In the genomic region with DNA sequence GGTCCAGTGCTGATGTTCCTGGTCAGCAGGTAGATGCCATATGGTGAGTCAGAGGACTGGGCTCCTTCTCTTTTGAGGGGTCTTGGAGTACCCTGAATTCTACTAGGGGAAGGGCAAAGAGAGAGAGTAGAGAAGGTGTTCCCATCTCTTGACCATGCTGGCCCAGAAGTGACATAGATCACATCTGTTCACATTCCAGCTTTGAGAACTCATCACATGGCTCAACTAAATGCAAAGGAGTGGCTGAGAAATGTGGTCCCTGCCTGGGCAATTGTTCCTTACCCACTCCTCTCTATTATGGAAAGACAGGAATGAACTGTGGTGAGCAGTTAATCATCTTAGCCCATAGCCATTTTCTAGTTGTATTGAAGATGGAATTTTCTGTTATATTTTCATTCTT, we compare ENCODE assay signal across 17 cellular contexts.
A peak's percentile ranks its signal among the peaks of the same experiment; 100 is the strongest.
DNase-seq lines count a peak whose midpoint lies in the region; ATAC-seq, FAIRE-seq and TF ChIP-seq lines count a peak whose summit lies in the region.
"Had no signal": no experiment of that assay in that cellular context is flagged by ENCODE, and none has a peak within 500 bp of the region (broad histone marks: within the 10 kb centered on the region; RNA-seq: fewer than 3 reads in every experiment).

No MANE protein-coding gene starts in this region.

- POLR2A ChIA-PET in HepG2 (lab: Yijun Ruan, JAX): interaction anchor here (1.0 to 1.2 kb wide), 3 partner anchors 24 to 164 kb away, joined by 3 read pairs; no protein-coding TSS in a partner anchor

- H3K4me1 ChIP-seq in HepG2 (ENCODE audit: insufficient read depth, low read length) (peaks cover 68% of the 10 kb centered on the region), right lobe of liver (peaks cover 0 to 6% (median 0%) of the 10 kb centered on the region in 4 donors), adipocyte (ENCODE audit: control insufficient read depth, insufficient read depth, low read length) (peaks cover 60% of the 10 kb centered on the region), mesenchymal stem cell (ENCODE audit: control insufficient read depth, insufficient read depth, low read depth, low read length) (no peaks in the 10 kb centered on the region)

- peak overlapping the region; percentile 27 to 74 for H3K4ac ChIP-seq in mesenchymal stem cell (ENCODE audit: low read depth in 1 of 2, low read length in 2 of 2)

- H4K91ac ChIP-seq in mesenchymal stem cell (ENCODE audit: low read length): no peak overlapping the region

- DNase-seq in HepG2 (ENCODE audit: low spot score) (no peak), right lobe of liver (no peak), adipocyte (ENCODE audit: low read depth) (no peak), mesenchymal stem cell (no peak), NCI-H510A (lab: John Stamatoyannopoulos, UW) (no peak)
- DNase-seq: 8988T, GDM1, H9, NCI-H1092, NCI-H1694, NCI-H345, Right ventricle myocardium superior had no signal

- peak overlapping the region; percentile 72 to 82 for H3K18ac ChIP-seq in mesenchymal stem cell (ENCODE audit: low read depth in 1 of 2, low read length in 2 of 2)

- no peak overlapping the region for H4K8ac ChIP-seq in mesenchymal stem cell (ENCODE audit: low read length)

- no peak for FAIRE-seq in HepG2 (lab: Jason Lieb, UNC)

- no peak overlapping the region for H3K23ac ChIP-seq in mesenchymal stem cell (ENCODE audit: low read length in 2 of 2)

- H3K27me3 ChIP-seq in HepG2 (ENCODE audit: control insufficient read depth in 1 of 2, insufficient read depth in 2 of 2, low read length in 2 of 2) (no peaks in the 10 kb centered on the region), right lobe of liver (no peaks in the 10 kb centered on the region), adipocyte (replicated peaks; ENCODE audit: control insufficient read depth, insufficient read depth, low read length) (no peaks in the 10 kb centered on the region), mesenchymal stem cell (ENCODE audit: control insufficient read depth in 1 of 2, insufficient read depth in 1 of 2, low read length in 2 of 2) (no peaks in the 10 kb centered on the region)

- ATAC-seq in HepG2: no peak; the same call in 2 of the 3 replicates
- no peak for ATAC-seq in right lobe of liver
- no peak for ATAC-seq in GM18858 (IDR thresholded peaks at IDR 0.05; ENCODE audit: unreplicated experiment)
- no peak for ATAC-seq in GM21381 (IDR thresholded peaks at IDR 0.05; ENCODE audit: unreplicated experiment)
- no peak for ATAC-seq in HG02623 (IDR thresholded peaks at IDR 0.05; ENCODE audit: unreplicated experiment)
- ATAC-seq: SK-N-SH treated with all-trans-retinoic acid at 6 μM for 48 hours had no signal

- H2BK15ac ChIP-seq in mesenchymal stem cell (ENCODE audit: low read depth, poor library complexity, severe bottlenecking): no peak overlapping the region

- CTCF ChIA-PET in HepG2 (lab: Yijun Ruan, JAX; ENCODE audit: low intra/inter-chr PET ratio, low total read pairs): no interaction called here

- in situ Hi-C loops in HepG2 (cut with HindIII; ENCODE audit: extremely low pct_ligation_motif_present, low pct_unique_long_range_greater_than_20kb): no loop called here

- H2BK120ac ChIP-seq in mesenchymal stem cell (ENCODE audit: low read depth, low read length): no peak overlapping the region

- H2BK5ac ChIP-seq in mesenchymal stem cell (ENCODE audit: low read depth, low read length, poor library complexity, severe bottlenecking): no peak overlapping the region

- H2AFZ ChIP-seq in HepG2 (ENCODE audit: low read length): no peak overlapping the region
- H2AFZ ChIP-seq in mesenchymal stem cell (ENCODE audit: low read depth, low read length): no peak overlapping the region

- H2BK12ac ChIP-seq in mesenchymal stem cell (ENCODE audit: low read length in 2 of 2): peak overlapping the region; percentile 6 to 98

- H3K4me2 ChIP-seq in HepG2 (ENCODE audit: low read depth, low read length) (no peak overlapping the region), mesenchymal stem cell (ENCODE audit: low read length, poor library complexity, severe bottlenecking) (no peak overlapping the region)

- TF ChIP-seq RAD21 in HepG2 (CRISPR knock-in tag; IDR thresholded peaks at IDR 0.05): no peak

- no peak overlapping the region for H3K14ac ChIP-seq in mesenchymal stem cell (ENCODE audit: low read length in 2 of 2)

- H2AK5ac ChIP-seq in mesenchymal stem cell (ENCODE audit: low read length, severe bottlenecking): no peak overlapping the region

- no TSS peak for BruUV-seq in HepG2 (replicated peaks; lab: Mats Ljungman, UMichigan)

- intact Hi-C loops in HepG2 (cut with micrococcal nuclease; ENCODE audit: unreplicated experiment): loop anchor here (5.0 kb wide), 1 partner anchor 41 kb away; no protein-coding TSS in a partner anchor
- intact Hi-C loops in right lobe of liver (cut with DNase I): no loop called here

- no peak overlapping the region for H3K4me3 ChIP-seq in HepG2 (replicated peaks in 1 of 3; ENCODE audit: insufficient read depth in 1 of 3, low read depth in 2 of 3, low read length in 3 of 3)
- H3K4me3 ChIP-seq in right lobe of liver: no peak overlapping the region
- peak overlapping the region; percentile 25 for H3K4me3 ChIP-seq in adipocyte (ENCODE audit: low read length)
- H3K4me3 ChIP-seq in mesenchymal stem cell (ENCODE audit: insufficient read depth in 1 of 2, low read depth in 1 of 2, low read length in 2 of 2): peak overlapping the region in 1 of 2 experiments; percentile 13

- no peaks in the 10 kb centered on the region for H4K20me1 ChIP-seq in HepG2 (ENCODE audit: insufficient read depth, low read length)

- no peak for TF ChIP-seq EP300 in HepG2 (IDR thresholded peaks at IDR 0.05; ENCODE audit: low read depth in 2 of 2, low read length in 2 of 2)
- no peak for TF ChIP-seq EP300 in HepG2 (CRISPR knock-in tag; IDR thresholded peaks at IDR 0.05; ENCODE audit: borderline replicate concordance)

- peak overlapping the region; percentile 53 for H3K27ac ChIP-seq in HepG2 (ENCODE audit: extremely low read length, insufficient read depth, low read length)
- no peak overlapping the region for H3K27ac ChIP-seq in right lobe of liver
- no peak overlapping the region for H3K27ac ChIP-seq in mesenchymal stem cell (ENCODE audit: low read length, poor library complexity, severe bottlenecking)
- H3K27ac ChIP-seq: C4-2B had no signal

- no peaks in the 10 kb centered on the region for H3K79me1 ChIP-seq in mesenchymal stem cell (replicated peaks; ENCODE audit: low read length, poor library complexity, severe bottlenecking)

- H3K9me3 ChIP-seq in HepG2 (ENCODE audit: low read length) (no peaks in the 10 kb centered on the region), right lobe of liver (no peaks in the 10 kb centered on the region), adipocyte (ENCODE audit: control insufficient read depth, low read length) (peaks cover 9% of the 10 kb centered on the region), mesenchymal stem cell (ENCODE audit: control insufficient read depth, low read length) (peaks cover 4% of the 10 kb centered on the region)

- H3K79me2 ChIP-seq in HepG2 (ENCODE audit: insufficient read depth, low read length): no peaks in the 10 kb centered on the region

- TF ChIP-seq POLR2A in HepG2 (IDR thresholded peaks at IDR 0.05; ENCODE audit: insufficient read depth in 1 of 2, low read depth in 2 of 2, low read length in 2 of 2): no peak
- no peak for TF ChIP-seq POLR2A in right lobe of liver (IDR thresholded peaks at IDR 0.05)

- H3K9ac ChIP-seq in HepG2 (ENCODE audit: insufficient read depth, low read depth, low read length): no peak overlapping the region
- peak overlapping the region; percentile 24 for H3K9ac ChIP-seq in adipocyte (ENCODE audit: low read length)
- no peak overlapping the region for H3K9ac ChIP-seq in mesenchymal stem cell (ENCODE audit: low read length)

- no peaks in the 10 kb centered on the region for H3K36me3 ChIP-seq in HepG2 (replicated peaks in 1 of 2; ENCODE audit: control insufficient read depth in 1 of 2, insufficient read depth in 2 of 2, low read length in 2 of 2)
- no peaks in the 10 kb centered on the region for H3K36me3 ChIP-seq in right lobe of liver
- H3K36me3 ChIP-seq in adipocyte (ENCODE audit: control insufficient read depth, insufficient read depth, low read length, severe bottlenecking): no peaks in the 10 kb centered on the region
- no peaks in the 10 kb centered on the region for H3K36me3 ChIP-seq in mesenchymal stem cell (ENCODE audit: control insufficient read depth in 1 of 2, insufficient read depth in 2 of 2, low read depth in 1 of 2, low read length in 2 of 2)

- TF ChIP-seq CTCF in HepG2 (CRISPR knock-in tag; IDR thresholded peaks at IDR 0.05) (no peak), right lobe of liver (IDR thresholded peaks at IDR 0.05) (no peak)

TF ChIP-seq in HepG2, 621 proteins besides CTCF, POLR2A, EP300 and RAD21 (continues in another document):
- TF ChIP-seq SATB2 (CRISPR knock-in tag; IDR thresholded peaks at IDR 0.05): no peak
- TF ChIP-seq, protein P1, sequence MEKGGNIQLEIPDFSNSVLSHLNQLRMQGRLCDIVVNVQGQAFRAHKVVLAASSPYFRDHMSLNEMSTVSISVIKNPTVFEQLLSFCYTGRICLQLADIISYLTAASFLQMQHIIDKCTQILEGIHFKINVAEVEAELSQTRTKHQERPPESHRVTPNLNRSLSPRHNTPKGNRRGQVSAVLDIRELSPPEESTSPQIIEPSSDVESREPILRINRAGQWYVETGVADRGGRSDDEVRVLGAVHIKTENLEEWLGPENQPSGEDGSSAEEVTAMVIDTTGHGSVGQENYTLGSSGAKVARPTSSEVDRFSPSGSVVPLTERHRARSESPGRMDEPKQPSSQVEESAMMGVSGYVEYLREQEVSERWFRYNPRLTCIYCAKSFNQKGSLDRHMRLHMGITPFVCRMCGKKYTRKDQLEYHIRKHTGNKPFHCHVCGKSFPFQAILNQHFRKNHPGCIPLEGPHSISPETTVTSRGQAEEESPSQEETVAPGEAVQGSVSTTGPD (CRISPR knock-in tag; IDR thresholded peaks at IDR 0.05): no peak
- TF ChIP-seq PHF5A (CRISPR knock-in tag; IDR thresholded peaks at IDR 0.05; ENCODE audit: low read depth, unreplicated experiment): no peak
- TF ChIP-seq TCF7 (IDR thresholded peaks at IDR 0.05; ENCODE audit: low read depth): 0 out of 2 replicates have a peak, but pooled peaks have one; percentile 3
- TF ChIP-seq ZNF337 (CRISPR knock-in tag; IDR thresholded peaks at IDR 0.05; ENCODE audit: borderline replicate concordance, low read depth): no peak
